8 cellular contexts compared by ENCODE assay signal in genomic region chr19:58563034-58563573, GRCh38. TPM values are rescaled to one million over a fixed set of nuclear protein-coding genes. Genes with fewer than 3 reads are reported as not detected.
A peak's percentile ranks its signal among the peaks of the same experiment; 100 is the strongest.
DNase-seq lines count a peak whose midpoint lies in the region; ATAC-seq and TF ChIP-seq lines count a peak whose summit lies in the region.

No MANE protein-coding gene starts in this region.

- H3K9ac ChIP-seq in SU-DHL-6 (ENCODE audit: low read length): no peak overlapping the region
- no peak overlapping the region for H3K9ac ChIP-seq in fibroblast of lung (ENCODE audit: insufficient read depth, low read length)
- H3K9ac ChIP-seq in rectal smooth muscle tissue (ENCODE audit: low read length): peak overlapping the region; percentile 36

- H3F3A ChIP-seq in DOHH2 (ENCODE audit: control insufficient read depth, insufficient read depth) (peaks cover 38% of the 10 kb centered on the region), SU-DHL-6 (ENCODE audit: insufficient read depth) (peaks cover 39% of the 10 kb centered on the region)

- H3K4me1 ChIP-seq in DOHH2 (ENCODE audit: control insufficient read depth, low read length): peaks cover 51% of the 10 kb centered on the region
- H3K4me1 ChIP-seq in fibroblast of lung (ENCODE audit: control insufficient read depth, extremely low read depth, insufficient read depth, low read length): peaks cover 4% of the 10 kb centered on the region
- H3K4me1 ChIP-seq in rectal smooth muscle tissue (ENCODE audit: control insufficient read depth, insufficient read depth, low read length): peaks cover 14% of the 10 kb centered on the region
- H3K4me1 ChIP-seq in foreskin keratinocyte: no peaks in the 10 kb centered on the region

- H2AFZ ChIP-seq in SU-DHL-6 (ENCODE audit: low read depth, low read length, severe bottlenecking): no peak overlapping the region
- no peak overlapping the region for H2AFZ ChIP-seq in fibroblast of lung (ENCODE audit: low read length)

- ATAC-seq in foreskin keratinocyte: no peak

- H3K9me2 ChIP-seq in DOHH2 (replicated peaks; ENCODE audit: control insufficient read depth, low read length) (no peaks in the 10 kb centered on the region), SU-DHL-6 (replicated peaks; ENCODE audit: insufficient read depth, low read length) (no peaks in the 10 kb centered on the region)

- H3K27ac ChIP-seq in DOHH2 (ENCODE audit: low read depth, low read length) (peak overlapping the region; percentile 59), SU-DHL-6 (ENCODE audit: low read depth, low read length) (no peak overlapping the region), fibroblast of lung (ENCODE audit: insufficient read depth, low read length) (no peak overlapping the region), rectal smooth muscle tissue (ENCODE audit: low read depth, low read length) (no peak overlapping the region), foreskin keratinocyte (no peak overlapping the region)

- peak overlapping the region; percentile 97 for H3K4me2 ChIP-seq in DOHH2 (ENCODE audit: low read length)
- H3K4me2 ChIP-seq in SU-DHL-6 (ENCODE audit: low read depth, low read length, poor library complexity, severe bottlenecking): peak overlapping the region; percentile 30
- peak overlapping the region; percentile 95 for H3K4me2 ChIP-seq in fibroblast of lung (ENCODE audit: extremely low read depth, insufficient read depth, low read length)

- H4K20me1 ChIP-seq in DOHH2 (ENCODE audit: control insufficient read depth, insufficient read depth, low read depth, low read length): no peaks in the 10 kb centered on the region
- no peaks in the 10 kb centered on the region for H4K20me1 ChIP-seq in SU-DHL-6 (ENCODE audit: low read depth, low read length)
- H4K20me1 ChIP-seq in fibroblast of lung (ENCODE audit: control insufficient read depth, extremely low read depth, insufficient read depth, low read length): no peaks in the 10 kb centered on the region

- H3K27me3 ChIP-seq in DOHH2 (ENCODE audit: control insufficient read depth, low read length) (0 out of 2 replicates have a peak, but pooled peaks cover 2% of the 10 kb centered on the region), SU-DHL-6 (ENCODE audit: low read length) (no peaks in the 10 kb centered on the region), fibroblast of lung (ENCODE audit: control insufficient read depth, insufficient read depth, low read length) (no peaks in the 10 kb centered on the region), rectal smooth muscle tissue (ENCODE audit: control insufficient read depth, insufficient read depth, low read length) (peaks cover 3% of the 10 kb centered on the region), foreskin keratinocyte (peaks cover 8% of the 10 kb centered on the region)

- peaks cover 3% of the 10 kb centered on the region for H3K36me3 ChIP-seq in DOHH2 (ENCODE audit: control insufficient read depth, low read length)
- H3K36me3 ChIP-seq in SU-DHL-6 (ENCODE audit: low read length): no peaks in the 10 kb centered on the region
- H3K36me3 ChIP-seq in fibroblast of lung (ENCODE audit: control insufficient read depth, insufficient read depth, low read length): no peaks in the 10 kb centered on the region
- peaks cover 2% of the 10 kb centered on the region for H3K36me3 ChIP-seq in rectal smooth muscle tissue (ENCODE audit: control insufficient read depth, insufficient read depth, low read length)

- TF ChIP-seq CTCF in DOHH2 (IDR thresholded peaks at IDR 0.05; ENCODE audit: low read depth, low read length, poor library complexity, severe bottlenecking) (no peak), SU-DHL-6 (IDR thresholded peaks at IDR 0.05; ENCODE audit: insufficient read depth, low read length, poor library complexity, severe bottlenecking) (no peak), fibroblast of lung (conservative IDR thresholded peaks at IDR 0.05 in 1 of 2, IDR thresholded peaks at IDR 0.05 in 1 of 2; ENCODE audit: low read depth in 1 of 2, low read length in 2 of 2) (no peak), foreskin keratinocyte (conservative IDR thresholded peaks at IDR 0.05) (no peak)

- peaks cover 12% of the 10 kb centered on the region for H3K79me2 ChIP-seq in DOHH2 (ENCODE audit: control insufficient read depth, low read length)
- H3K79me2 ChIP-seq in SU-DHL-6 (ENCODE audit: insufficient read depth, low read length): peaks cover under 1% of the 10 kb centered on the region
- H3K79me2 ChIP-seq in fibroblast of lung (ENCODE audit: control insufficient read depth, insufficient read depth, low read length): peaks cover under 1% of the 10 kb centered on the region

- DNase-seq in fibroblast of lung (ENCODE audit: low read depth in 2 of 2): no peak
- no peak for DNase-seq in hippocampal formation (lab: John Stamatoyannopoulos, UW)
- no peak for DNase-seq in foreskin melanocyte
- no peak for DNase-seq in foreskin keratinocyte
- DNase-seq in A172 (ENCODE audit: low spot score): no peak

- peak overlapping the region; percentile 76 for H3K4me3 ChIP-seq in DOHH2 (ENCODE audit: low read length)
- no peak overlapping the region for H3K4me3 ChIP-seq in SU-DHL-6 (ENCODE audit: insufficient read depth, low read length, poor library complexity, severe bottlenecking)
- H3K4me3 ChIP-seq in fibroblast of lung (replicated peaks in 1 of 4; ENCODE audit: control extremely low read depth in 1 of 4, insufficient read depth in 1 of 4, low read depth in 3 of 4, low read length in 4 of 4): peak overlapping the region; percentile 12 to 38 (median 33)
- peak overlapping the region; percentile 67 for H3K4me3 ChIP-seq in rectal smooth muscle tissue (ENCODE audit: low read length)

- H3K9me3 ChIP-seq in DOHH2 (ENCODE audit: control insufficient read depth, insufficient read depth, low read length): no peaks in the 10 kb centered on the region
- H3K9me3 ChIP-seq in SU-DHL-6 (ENCODE audit: insufficient read depth, low read length): no peaks in the 10 kb centered on the region
- H3K9me3 ChIP-seq in fibroblast of lung (ENCODE audit: control insufficient read depth, insufficient read depth, low read depth, low read length): no peaks in the 10 kb centered on the region

RNA-seq across cellular contexts. Expression of gene UBE2M, which starts 4.7 kb away (rescaled TPM):
- total RNA-seq in fibroblast of lung (52.6 and 73.7 TPM in 2 replicates), foreskin keratinocyte (70.7 and 79.8 TPM in 2 replicates)
- polyA plus RNA-seq in fibroblast of lung (73.6 and 99.9 TPM in 2 replicates), foreskin keratinocyte (120 and 134 TPM in 2 replicates)
- 76.2 and 99.7 TPM in 2 replicates for polyA plus RNA-seq in fibroblast of lung (2012)
- polyA minus RNA-seq in fibroblast of lung (ENCODE audit: low replicate concordance): 57.9 and 128 TPM in 2 replicates
- 141 and 145 TPM in 2 replicates for total RNA-seq in A172 (2014; rRNA removed; shearing (Covaris generic))

RNA-seq across cellular contexts. Expression of gene CHMP2A, which starts 8.2 kb away (rescaled TPM):
- total RNA-seq in fibroblast of lung (146 and 167 TPM in 2 replicates), foreskin keratinocyte (99.9 and 110 TPM in 2 replicates)
- polyA plus RNA-seq in fibroblast of lung (215 and 269 TPM in 2 replicates), foreskin keratinocyte (172 and 179 TPM in 2 replicates)
- 201 and 237 TPM in 2 replicates for polyA plus RNA-seq in fibroblast of lung (2012)
- 126 and 150 TPM in 2 replicates for polyA minus RNA-seq in fibroblast of lung (ENCODE audit: low replicate concordance)
- total RNA-seq in A172 (2014; rRNA removed; shearing (Covaris generic)): 32.1 and 48.2 TPM in 2 replicates

RNA-seq across cellular contexts. Expression of gene MZF1, which starts 10.0 kb away (rescaled TPM):
- total RNA-seq in fibroblast of lung (13.9 and 14.9 TPM in 2 replicates), foreskin keratinocyte (5.8 and 7.7 TPM in 2 replicates)
- polyA plus RNA-seq in fibroblast of lung (3.0 and 4.1 TPM in 2 replicates), foreskin keratinocyte (4.3 and 5.2 TPM in 2 replicates)
- 4.8 and 5.6 TPM in 2 replicates for polyA plus RNA-seq in fibroblast of lung (2012)
- 6.0 and 7.3 TPM in 2 replicates for polyA minus RNA-seq in fibroblast of lung (ENCODE audit: low replicate concordance)
- 17.4 and 17.8 TPM in 2 replicates for total RNA-seq in A172 (2014; rRNA removed; shearing (Covaris generic))

RNA-seq across cellular contexts. Expression of gene TRIM28, which starts 19.2 kb away (rescaled TPM):
- total RNA-seq in fibroblast of lung: 293 and 325 TPM in 2 replicates
- 160 and 273 TPM in 2 replicates for polyA plus RNA-seq in fibroblast of lung
- 297 and 535 TPM in 2 replicates for polyA plus RNA-seq in fibroblast of lung (2012)
- 1,633 and 2,396 TPM in 2 replicates for polyA minus RNA-seq in fibroblast of lung (ENCODE audit: low replicate concordance)
- 563 and 590 TPM in 2 replicates for total RNA-seq in foreskin keratinocyte
- polyA plus RNA-seq in foreskin keratinocyte: 522 and 587 TPM in 2 replicates
- 545 and 619 TPM in 2 replicates for total RNA-seq in A172 (2014; rRNA removed; shearing (Covaris generic))

RNA-seq across cellular contexts. Expression of gene ZBTB45, which starts 43.5 kb away (rescaled TPM):
- total RNA-seq in fibroblast of lung: 4.9 and 5.9 TPM in 2 replicates
- 3.1 and 4.3 TPM in 2 replicates for polyA plus RNA-seq in fibroblast of lung
- polyA plus RNA-seq in fibroblast of lung (2012): 8.8 and 12.9 TPM in 2 replicates
- polyA minus RNA-seq in fibroblast of lung (ENCODE audit: low replicate concordance): 10.4 and 14.3 TPM in 2 replicates
- 10.0 and 11.0 TPM in 2 replicates for total RNA-seq in foreskin keratinocyte
- polyA plus RNA-seq in foreskin keratinocyte: 14.7 and 16.5 TPM in 2 replicates
- total RNA-seq in A172 (2014; rRNA removed; shearing (Covaris generic)): 9.0 and 11.9 TPM in 2 replicates

Comparison
In these comparisons a context has a peak if more than half of its experiments do, and no peak if none do; other contexts are left out.
1. H3K4me2 ChIP-seq: peak in every context shown above with its lines; median percentile 97 in DOHH2; 95 in fibroblast of lung; 30 in SU-DHL-6.